ENCODE assay signal across 32 cellular contexts in genomic region chr18:8493141-8493540, GRCh38.
"Had no signal": no experiment of that assay in that cellular context is flagged by ENCODE, and none has a peak within 500 bp of the region (broad histone marks: within the 10 kb centered on the region; RNA-seq: fewer than 3 reads in every experiment).

No MANE protein-coding gene starts in this region.

- H3K4me3 ChIP-seq: adrenal gland, body of pancreas, esophagus muscularis mucosa, gastrocnemius medialis had no signal

- H3K4me1 Mint-ChIP-seq: activated CD4-positive, alpha-beta memory T cell treated with anti-CD3 and anti-CD28 coated beads, Interleukin-2, amount 10 ng/mL, durations not matched to agents 7 days and 5 days; activated CD4-positive, alpha-beta T cell treated with anti-CD3 and anti-CD28 coated beads for 36 hours; activated CD4-positive, alpha-beta T cell treated with anti-CD3 and anti-CD28 coated beads, Interleukin-2, amount 10 ng/mL, durations not matched to agents 7 days and 5 days; activated naive CD4-positive, alpha-beta T cell treated with anti-CD3 and anti-CD28 coated beads, Interleukin-2, amount 50 U/mL, for 24 hours; activated naive CD8-positive, alpha-beta T cell treated with anti-CD3 and anti-CD28 coated beads for 36 hours; activated naive CD8-positive, alpha-beta T cell treated with anti-CD3 and anti-CD28 coated beads, Interleukin-2, amount 50 U/mL, for 24 hours; T-helper 17 cell had no signal

- H3K27me3 ChIP-seq: adrenal gland, body of pancreas, esophagus muscularis mucosa, gastrocnemius medialis had no signal

- H3K9me3 ChIP-seq: adrenal gland, body of pancreas, esophagus muscularis mucosa, gastrocnemius medialis had no signal

- H3K27ac ChIP-seq: adrenal gland, body of pancreas, esophagus muscularis mucosa, foreskin keratinocyte, gastrocnemius medialis had no signal

- ATAC-seq: activated CD4-positive, alpha-beta T cell treated with anti-CD3 and anti-CD28 coated beads for 36 hours; activated naive CD8-positive, alpha-beta T cell treated with anti-CD3 and anti-CD28 coated beads, Interleukin-2, amount 50 U/mL, for 24 hours; body of pancreas; effector memory CD8-positive, alpha-beta T cell; foreskin keratinocyte; gastrocnemius medialis; T-helper 17 cell had no signal

- H3K9me3 Mint-ChIP-seq: activated CD4-positive, alpha-beta memory T cell treated with anti-CD3 and anti-CD28 coated beads, Interleukin-2, amount 10 ng/mL, durations not matched to agents 7 days and 5 days; activated CD4-positive, alpha-beta T cell treated with anti-CD3 and anti-CD28 coated beads, Interleukin-2, amount 10 ng/mL, durations not matched to agents 7 days and 5 days; activated naive CD4-positive, alpha-beta T cell treated with anti-CD3 and anti-CD28 coated beads for 36 hours; activated naive CD4-positive, alpha-beta T cell treated with anti-CD3 and anti-CD28 coated beads, Interleukin-2, amount 50 U/mL, for 24 hours; activated naive CD8-positive, alpha-beta T cell treated with anti-CD3 and anti-CD28 coated beads for 36 hours; activated naive CD8-positive, alpha-beta T cell treated with anti-CD3 and anti-CD28 coated beads, Interleukin-2, amount 50 U/mL, for 24 hours; activated T-helper 1 cell treated with anti-CD3 and anti-CD28 coated beads, Interleukin-12 subunit alpha, Interleukin-12 subunit beta, Interleukin-2, Interleukin-4 antibody, amounts not matched to agents 30 ng/mL and 10 ng/mL and 1 ng/mL, durations not matched to agents 14 hours and 24 hours and 36 hours; activated T-helper 2 cell treated with anti-CD3 and anti-CD28 coated beads, Interferon-gamma antibody, Interleukin-2, Interleukin-4, amounts not matched to agents 10 μg/mL and 5 μg/mL and 100 μg/mL, durations not matched to agents 14 hours and 24 hours and 36 hours; effector memory CD8-positive, alpha-beta T cell; T-helper 2 cell treated with Interferon-gamma antibody and Interleukin-4, amounts not matched to agents 5 μg/mL and 100 μg/mL, for 36 hours had no signal

- H3K4me1 ChIP-seq: adrenal gland, body of pancreas, foreskin keratinocyte, gastrocnemius medialis had no signal

- DNase-seq: activated CD4-positive, alpha-beta memory T cell treated with anti-CD3 and anti-CD28 coated beads, Interleukin-2, amount 10 ng/mL, durations not matched to agents 7 days and 5 days; activated CD4-positive, alpha-beta T cell treated with anti-CD3 and anti-CD28 coated beads for 36 hours; activated CD4-positive, alpha-beta T cell treated with anti-CD3 and anti-CD28 coated beads, Interleukin-2, amount 10 ng/mL, durations not matched to agents 7 days and 5 days; activated CD4-positive, alpha-beta T cell treated with anti-CD3 and anti-CD28 coated beads, Interleukin-2, amount 50 U/mL, for 4 hours; activated CD4-positive, CD25-positive, alpha-beta regulatory T cell; activated CD4-positive, CD25-positive, alpha-beta regulatory T cell treated with anti-CD3 and anti-CD28 coated beads, Interleukin-2, amount 50 U/mL, for 72 hours; activated effector memory CD4-positive, alpha-beta T cell treated with anti-CD3 and anti-CD28 coated beads, Interleukin-2, amount 50 U/mL, for 16 hours; activated naive CD4-positive, alpha-beta T cell treated with anti-CD3 and anti-CD28 coated beads for 36 hours; activated naive CD8-positive, alpha-beta T cell treated with anti-CD3 and anti-CD28 coated beads for 36 hours; activated naive CD8-positive, alpha-beta T cell treated with anti-CD3 and anti-CD28 coated beads, Interleukin-2, amount 50 U/mL, for 24 hours; activated T-cell treated with anti-CD3 and anti-CD28 coated beads, Interleukin-2, amount 50 U/mL, for 1 hour; activated T-cell treated with anti-CD3 and anti-CD28 coated beads, Interleukin-2, amount 50 U/mL, for 48 hours; adrenal gland; amygdala; aorta; body of pancreas; cortex of kidney; dermis blood vessel endothelial cell; effector CD4-positive, alpha-beta T cell; effector memory CD8-positive, alpha-beta T cell; erythroblast; foreskin keratinocyte; gastrocnemius medialis; glutamatergic neuron; T-helper 1 cell; T-helper 17 cell; T1000 had no signal

- H3K4me3 Mint-ChIP-seq: activated CD4-positive, alpha-beta memory T cell treated with anti-CD3 and anti-CD28 coated beads, Interleukin-2, amount 10 ng/mL, durations not matched to agents 7 days and 5 days; activated CD4-positive, alpha-beta T cell treated with anti-CD3 and anti-CD28 coated beads for 36 hours; activated CD4-positive, alpha-beta T cell treated with anti-CD3 and anti-CD28 coated beads, Interleukin-2, amount 10 ng/mL, durations not matched to agents 7 days and 5 days; activated naive CD4-positive, alpha-beta T cell treated with anti-CD3 and anti-CD28 coated beads for 36 hours; activated naive CD4-positive, alpha-beta T cell treated with anti-CD3 and anti-CD28 coated beads, Interleukin-2, amount 50 U/mL, for 24 hours; activated naive CD8-positive, alpha-beta T cell treated with anti-CD3 and anti-CD28 coated beads for 36 hours; activated naive CD8-positive, alpha-beta T cell treated with anti-CD3 and anti-CD28 coated beads, Interleukin-2, amount 50 U/mL, for 24 hours; activated T-helper 1 cell treated with anti-CD3 and anti-CD28 coated beads, Interleukin-12 subunit alpha, Interleukin-12 subunit beta, Interleukin-2, Interleukin-4 antibody, amounts not matched to agents 30 ng/mL and 10 ng/mL and 1 ng/mL, durations not matched to agents 14 hours and 24 hours and 36 hours; effector memory CD8-positive, alpha-beta T cell; T-helper 17 cell; T-helper 2 cell treated with Interferon-gamma antibody and Interleukin-4, amounts not matched to agents 5 μg/mL and 100 μg/mL, for 36 hours had no signal

- H3K36me3 ChIP-seq: adrenal gland, esophagus muscularis mucosa, gastrocnemius medialis had no signal

- H3K27ac Mint-ChIP-seq: activated CD4-positive, alpha-beta memory T cell treated with anti-CD3 and anti-CD28 coated beads, Interleukin-2, amount 10 ng/mL, durations not matched to agents 7 days and 5 days; activated CD4-positive, alpha-beta T cell treated with anti-CD3 and anti-CD28 coated beads for 36 hours; activated CD4-positive, alpha-beta T cell treated with anti-CD3 and anti-CD28 coated beads, Interleukin-2, amount 10 ng/mL, durations not matched to agents 7 days and 5 days; activated naive CD4-positive, alpha-beta T cell treated with anti-CD3 and anti-CD28 coated beads for 36 hours; activated naive CD4-positive, alpha-beta T cell treated with anti-CD3 and anti-CD28 coated beads, Interleukin-2, amount 50 U/mL, for 24 hours; activated naive CD8-positive, alpha-beta T cell treated with anti-CD3 and anti-CD28 coated beads for 36 hours; activated naive CD8-positive, alpha-beta T cell treated with anti-CD3 and anti-CD28 coated beads, Interleukin-2, amount 50 U/mL, for 24 hours; activated T-helper 1 cell treated with anti-CD3 and anti-CD28 coated beads, Interleukin-12 subunit alpha, Interleukin-12 subunit beta, Interleukin-2, Interleukin-4 antibody, amounts not matched to agents 30 ng/mL and 10 ng/mL and 1 ng/mL, durations not matched to agents 14 hours and 24 hours and 36 hours; activated T-helper 2 cell treated with anti-CD3 and anti-CD28 coated beads, Interferon-gamma antibody, Interleukin-2, Interleukin-4, amounts not matched to agents 10 μg/mL and 5 μg/mL and 100 μg/mL, durations not matched to agents 14 hours and 24 hours and 36 hours; effector memory CD8-positive, alpha-beta T cell; T-helper 17 cell; T-helper 2 cell treated with Interferon-gamma antibody and Interleukin-4, amounts not matched to agents 5 μg/mL and 100 μg/mL, for 36 hours had no signal

- H3K36me3 Mint-ChIP-seq: activated naive CD4-positive, alpha-beta T cell treated with anti-CD3 and anti-CD28 coated beads, Interleukin-2, amount 50 U/mL, for 24 hours; activated naive CD8-positive, alpha-beta T cell treated with anti-CD3 and anti-CD28 coated beads for 36 hours had no signal
